2 cellular contexts compared by ENCODE assay signal in the genomic region with DNA sequence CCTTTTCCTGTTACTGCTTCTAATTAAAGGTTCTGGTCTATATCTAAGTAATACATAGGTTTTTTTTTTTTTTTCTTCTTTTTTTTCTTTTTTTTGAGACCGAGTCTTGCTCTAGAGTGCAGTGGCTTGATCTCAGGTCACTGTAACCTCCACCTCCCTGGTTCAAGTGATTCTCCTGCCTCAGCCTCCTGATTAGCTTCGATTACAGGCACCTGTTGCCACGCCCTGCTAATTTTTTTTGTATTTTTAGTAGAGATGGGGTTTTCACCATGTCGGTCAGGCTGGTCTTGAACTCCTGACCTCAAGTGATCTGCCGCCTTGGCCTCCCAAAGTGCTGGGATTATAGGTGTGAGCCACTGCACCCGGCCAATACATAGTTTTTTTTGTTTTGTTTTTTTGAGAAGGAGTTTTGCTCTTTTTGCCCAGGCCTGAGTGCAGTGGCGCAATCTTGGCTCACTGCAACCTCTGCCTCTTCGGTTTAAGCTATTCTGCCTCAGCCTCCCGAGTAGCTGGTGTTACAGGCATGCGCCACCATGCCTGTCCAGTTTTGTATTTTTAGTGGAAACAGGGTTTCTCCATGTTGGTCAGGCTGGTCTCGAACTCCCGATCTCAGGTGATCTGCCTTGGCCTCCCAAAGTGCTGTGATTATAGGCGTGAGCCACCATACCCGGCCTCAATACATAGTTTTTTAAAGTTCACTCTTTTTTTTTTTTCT.
TF ChIP-seq lines count a peak whose summit lies in the region.

No MANE protein-coding gene starts in this region.

TF ChIP-seq in HEK293, 187 proteins besides CTCF, POLR2A, EP300 and RAD21:
- TF ChIP-seq SCRT2 (tag by site-specific recombination; IDR thresholded peaks at IDR 0.05) (peak; percentile 91), SCRT1 (tag by site-specific recombination; IDR thresholded peaks at IDR 0.05; ENCODE audit: borderline replicate concordance) (peak; percentile 64; the same call in 1 of the 2 replicates)

TF ChIP-seq in K562, 482 proteins besides CTCF, POLR2A, EP300 and RAD21:
- TF ChIP-seq SUPT5H (IDR thresholded peaks at IDR 0.05) (peak; percentile 18; the same call in 1 of the 2 replicates), POLR2G (IDR thresholded peaks at IDR 0.05; ENCODE audit: low read depth, low read length) (0 out of 2 replicates have a peak, but pooled peaks have one; percentile 13), POLR2AphosphoS5 (IDR thresholded peaks at IDR 0.05; ENCODE audit: control insufficient read depth, insufficient read depth, low read depth, low read length) (0 out of 2 replicates have a peak, but pooled peaks have one; percentile 14), CEBPB (tag; IDR thresholded peaks at IDR 0.05) (peak; percentile 52)
